Comparison of ENCODE assay signal across 8 cellular contexts in genomic region chr6:35449287-35449881, GRCh38. TPM values are rescaled to one million over a fixed set of nuclear protein-coding genes. Genes with fewer than 3 reads are reported as not detected.
DNase-seq lines count a peak whose midpoint lies in the region; FAIRE-seq and TF ChIP-seq lines count a peak whose summit lies in the region.

No MANE protein-coding gene starts in this region.

- DNase-seq in activated effector memory CD4-positive, alpha-beta T cell treated with anti-CD3 and anti-CD28 coated beads, Interleukin-2, amount 50 U/mL, for 16 hours: peak; percentile 70
- DNase-seq in activated effector memory CD4-positive, alpha-beta T cell treated with Interleukin-2 at 50 U/mL for 16 hours: no peak
- DNase-seq in HuH-7.5 (ENCODE audit: low spot score): peak; percentile 70
- peak; percentile 92 for DNase-seq in NCI-H82 (lab: John Stamatoyannopoulos, UW)
- peak; percentile 44 for DNase-seq in activated T-cell treated with anti-CD3 and anti-CD28 coated beads, Interleukin-2, amount 50 U/mL, for 1 hour
- DNase-seq in frontal cortex (ENCODE audit: low spot score in 2 of 2): peak; percentile 85 to 87
- DNase-seq in ovary: peak in 1 of 5 donors; percentile 37
- DNase-seq in GOT3 (lab: John Stamatoyannopoulos, UW): no peak

- no peak overlapping the region for H3K4me3 ChIP-seq in ovary

- H3K27me3 ChIP-seq in ovary: no peaks in the 10 kb centered on the region

- WGBS in ovary, 3 donors: 27 to 36% (median 33%) methylated on average over 14 of the region's 14 CpGs

- no peak for FAIRE-seq in frontal cortex (lab: Jason Lieb, UNC)

- H3K9me3 ChIP-seq in ovary: no peaks in the 10 kb centered on the region

- H3K4me1 ChIP-seq in ovary (ENCODE audit: insufficient read depth): peaks cover 6% of the 10 kb centered on the region

- peak; percentile 62 to 86 (median 79) for TF ChIP-seq CTCF in ovary (IDR thresholded peaks at IDR 0.05)

- no peak for TF ChIP-seq EP300 in ovary (IDR thresholded peaks at IDR 0.05)

- no peaks in the 10 kb centered on the region for H3K36me3 ChIP-seq in ovary

- intact Hi-C loops in ovary (cut with DNase I): loop anchor here in 2 of 4 donors (1.0 to 2.0 kb wide), 2 partner anchors 107 kb away; partner anchors contain the start of gene PPARD (in 2 of the 2)

- TF ChIP-seq POLR2A in ovary (IDR thresholded peaks at IDR 0.05): no peak

- H3K27ac ChIP-seq in ovary: no peak overlapping the region

RNA-seq across cellular contexts. Expression of gene FANCE, which starts 2.8 kb away (rescaled TPM):
- total RNA-seq in frontal cortex (14.3 TPM), ovary (10 to 100 TPM in 2 of 7 donors, 1 to 10 TPM in 5; 5.3 to 12.2 (median 9.3) TPM)
- 1 to 10 TPM; 5.3 to 7.4 TPM for polyA plus RNA-seq in ovary

RNA-seq across cellular contexts. Expression of gene RPL10A, which starts 18.8 kb away (rescaled TPM):
- total RNA-seq in frontal cortex: 1,604 TPM
- total RNA-seq in ovary: 1,000 to 10,000 TPM; 2,596 to 4,158 (median 3,059) TPM
- 1,000 to 10,000 TPM; 3,198 to 5,052 TPM for polyA plus RNA-seq in ovary

RNA-seq across cellular contexts. Expression of gene TEAD3, which starts 47.5 kb away (rescaled TPM):
- 0.41 TPM for total RNA-seq in frontal cortex
- total RNA-seq in ovary: 10 to 100 TPM; 15.7 to 63.1 (median 35.6) TPM
- polyA plus RNA-seq in ovary: 10 to 100 TPM; 21.6 to 27.1 TPM

Comparison
In these comparisons a context has a peak if more than half of its experiments do, and no peak if none do; other contexts are left out.
1. DNase-seq: peak in activated effector memory CD4-positive, alpha-beta T cell treated with anti-CD3 and anti-CD28 coated beads, Interleukin-2, amount 50 U/mL, for 16 hours (single experiment), HuH-7.5 (single experiment), NCI-H82 (single experiment), activated T-cell treated with anti-CD3 and anti-CD28 coated beads, Interleukin-2, amount 50 U/mL, for 1 hour (single experiment) and frontal cortex (2 of 2); none in activated effector memory CD4-positive, alpha-beta T cell treated with Interleukin-2 at 50 U/mL for 16 hours (single experiment) and GOT3 (single experiment).
2. RNA of gene TEAD3, which starts 47.5 kb away (total RNA-seq): 15.7 to 63.1 TPM in ovary; 0.41 TPM in frontal cortex (single experiment); every median in the first group is over 10 times any median in the second.